8 cellular contexts compared by ENCODE assay signal in genomic region chr2:172949522-172949921, GRCh38.
"Had no signal": no experiment of that assay in that cellular context is flagged by ENCODE, and none has a peak within 500 bp of the region (broad histone marks: within the 10 kb centered on the region; RNA-seq: fewer than 3 reads in every experiment).

No MANE protein-coding gene starts in this region.

- DNase-seq: GM23248, GOT3, H7, HFFc6, KBM-7 had no signal

- ATAC-seq: HCT116 had no signal

- H3K4me3 ChIP-seq: GM23248, HAP-1 had no signal

- H3K9ac ChIP-seq: GM23248 had no signal

- H3K27ac ChIP-seq: GM23248 had no signal

- H3K36me3 ChIP-seq: HAP-1 had no signal

- FAIRE-seq: HTR-8/SVneo had no signal

- H2AFZ ChIP-seq: GM23248 had no signal
